ENCODE assay signal across 8 cellular contexts in genomic region chr19:49488046-49488862, GRCh38. TPM values are rescaled to one million over a fixed set of nuclear protein-coding genes. Genes with fewer than 3 reads are reported as not detected.
DNase-seq lines count a peak whose midpoint lies in the region; ATAC-seq and TF ChIP-seq lines count a peak whose summit lies in the region.

No MANE protein-coding gene starts in this region.

- peaks cover 32% of the 10 kb centered on the region for H3K4me1 Mint-ChIP-seq in activated naive CD4-positive, alpha-beta T cell treated with anti-CD3 and anti-CD28 coated beads for 36 hours (ENCODE audit: low read depth)
- peaks cover 35% of the 10 kb centered on the region for H3K4me1 Mint-ChIP-seq in activated naive CD8-positive, alpha-beta T cell (ENCODE audit: low read depth)

- peaks cover 0 to 34% (median 19%) of the 10 kb centered on the region in 4 donors for H3K36me3 ChIP-seq in transverse colon

- no peak for TF ChIP-seq POLR2A in transverse colon (IDR thresholded peaks at IDR 0.05)

- H3K9me3 ChIP-seq in transverse colon, result no peaks in the 10 kb centered on the region

- H3K4me3 Mint-ChIP-seq in activated naive CD4-positive, alpha-beta T cell treated with anti-CD3 and anti-CD28 coated beads for 36 hours, result peak overlapping the region; percentile 99
- peak overlapping the region; percentile 99 for H3K4me3 Mint-ChIP-seq in activated naive CD8-positive, alpha-beta T cell

- H3K27ac ChIP-seq in transverse colon, result peak overlapping the region; percentile 93 to 97 (median 94)

- no peak for DNase-seq in activated naive CD4-positive, alpha-beta T cell treated with anti-CD3 and anti-CD28 coated beads for 36 hours
- DNase-seq in activated naive CD4-positive, alpha-beta T cell (lab: John Stamatoyannopoulos, UW), result no peak
- DNase-seq in left colon, result peak in 1 of 2 donors; percentile 22
- DNase-seq in transverse colon, result no peak
- DNase-seq in GDM1 (lab: John Stamatoyannopoulos, UW), result no peak
- DNase-seq in NCI-H128 (lab: John Stamatoyannopoulos, UW; ENCODE audit: unreplicated experiment), result no peak

- intact Hi-C loops in activated naive CD4-positive, alpha-beta T cell treated with anti-CD3 and anti-CD28 coated beads for 36 hours (cut with micrococcal nuclease), result no loop called here
- intact Hi-C loops in left colon (cut with DNase I, micrococcal nuclease) (no loop called here), transverse colon (cut with DNase I; ENCODE audit: low total_unique reads) (no loop called here)

- H3K27me3 ChIP-seq in transverse colon, result no peaks in the 10 kb centered on the region

- ATAC-seq in left colon, result peak; percentile 5
- no peak for ATAC-seq in GM18867 (IDR thresholded peaks at IDR 0.05; ENCODE audit: unreplicated experiment)

- H3K27me3 Mint-ChIP-seq in activated naive CD4-positive, alpha-beta T cell treated with anti-CD3 and anti-CD28 coated beads for 36 hours (ENCODE audit: low read depth), result no peaks in the 10 kb centered on the region
- no peaks in the 10 kb centered on the region for H3K27me3 Mint-ChIP-seq in activated naive CD8-positive, alpha-beta T cell

- peak overlapping the region; percentile 95 for H3K27ac Mint-ChIP-seq in activated naive CD4-positive, alpha-beta T cell treated with anti-CD3 and anti-CD28 coated beads for 36 hours
- H3K27ac Mint-ChIP-seq in activated naive CD8-positive, alpha-beta T cell, result peak overlapping the region; percentile 100

- peaks cover 18 to 30% (median 24%) of the 10 kb centered on the region in 4 donors for H3K4me1 ChIP-seq in transverse colon

- TF ChIP-seq EP300 in transverse colon (IDR thresholded peaks at IDR 0.05; ENCODE audit: low read depth), result no peak

- WGBS in transverse colon (ENCODE audit: low coverage in 1 of 2), 2 donors, result 0 to 4% methylated on average over 4 to 26 of the region's 26 CpGs

- CTCF ChIA-PET in activated naive CD4-positive, alpha-beta T cell treated with anti-CD3 and anti-CD28 coated beads for 36 hours (lab: Charles Lee), result interaction anchor here (0.6 to 1.9 kb wide), 3 partner anchors 12 to 39 kb away, joined by 3 to 9 read pairs (median 5); partner anchors contain the start of gene RCN3

- no peak for TF ChIP-seq CTCF in transverse colon (IDR thresholded peaks at IDR 0.05)

- no peaks in the 10 kb centered on the region for H3K9me3 Mint-ChIP-seq in activated naive CD4-positive, alpha-beta T cell treated with anti-CD3 and anti-CD28 coated beads for 36 hours
- H3K9me3 Mint-ChIP-seq in activated naive CD8-positive, alpha-beta T cell (ENCODE audit: low read depth), result no peaks in the 10 kb centered on the region

- peaks cover 51% of the 10 kb centered on the region for H3K36me3 Mint-ChIP-seq in activated naive CD4-positive, alpha-beta T cell treated with anti-CD3 and anti-CD28 coated beads for 36 hours (ENCODE audit: low read depth)
- peaks cover 26% of the 10 kb centered on the region for H3K36me3 Mint-ChIP-seq in activated naive CD8-positive, alpha-beta T cell

- in situ Hi-C loops in transverse colon (cut with MboI; ENCODE audit: low pct_ligation_motif_present in 1 of 4, low pct_unique_long_range_greater_than_20kb in 1 of 4, low sequenced_read_pairs in 3 of 4), result loop anchor here in 1 of 4 donors (25.0 kb wide), 1 partner anchor 374 kb away; the partner anchor contains the start of genes PNKP and PTOV1

- peak overlapping the region; percentile 67 to 98 (median 92) for H3K4me3 ChIP-seq in transverse colon

RNA-seq across cellular contexts. Expression of gene RPL13A, which starts 0.8 kb away (rescaled TPM):
- 1,000 to 10,000 TPM; 4,441 to 4,607 TPM for total RNA-seq in activated naive CD4-positive, alpha-beta T cell treated with anti-CD3 and anti-CD28 coated beads for 36 hours
- total RNA-seq in left colon, result 1,000 to 10,000 TPM; 2,164 to 2,325 TPM
- total RNA-seq in transverse colon, result 1,000 to 10,000 TPM; 1,219 to 2,956 (median 2,884) TPM

RNA-seq across cellular contexts. Expression of gene RPS11, which starts 8.0 kb away (rescaled TPM):
- 1,000 to 10,000 TPM; 3,906 to 3,945 TPM for total RNA-seq in activated naive CD4-positive, alpha-beta T cell treated with anti-CD3 and anti-CD28 coated beads for 36 hours
- 1,000 to 10,000 TPM; 1,501 to 1,657 TPM for total RNA-seq in left colon
- total RNA-seq in transverse colon, result 1,000 to 10,000 TPM; 1,601 to 4,774 (median 2,823) TPM

RNA-seq across cellular contexts. Expression of gene FLT3LG, which starts 14.2 kb away (rescaled TPM):
- total RNA-seq in activated naive CD4-positive, alpha-beta T cell treated with anti-CD3 and anti-CD28 coated beads for 36 hours, result 10 to 100 TPM; 23.9 to 28.4 TPM
- total RNA-seq in left colon, result 1 to 10 TPM; 3.4 to 6.4 TPM
- total RNA-seq in transverse colon, result 1 to 10 TPM in 2 of 4 donors, under 1 TPM in 1, not detected in 1; 1.00 to 4.0 (median 3.2) TPM

RNA-seq across cellular contexts. Expression of gene FCGRT, which starts 24.2 kb away (rescaled TPM):
- total RNA-seq in activated naive CD4-positive, alpha-beta T cell treated with anti-CD3 and anti-CD28 coated beads for 36 hours, result 10 to 100 TPM; 15.7 to 17.1 TPM
- total RNA-seq in left colon, result 100 to 1,000 TPM; 411 to 508 TPM
- 100 to 1,000 TPM; 425 to 562 (median 519) TPM for total RNA-seq in transverse colon

RNA-seq across cellular contexts. Expression of gene ALDH16A1, which starts 35.2 kb away (rescaled TPM):
- 10 to 100 TPM; 43.4 to 46.8 TPM for total RNA-seq in activated naive CD4-positive, alpha-beta T cell treated with anti-CD3 and anti-CD28 coated beads for 36 hours
- total RNA-seq in left colon, result 10 to 100 TPM; 24.9 to 31.5 TPM
- total RNA-seq in transverse colon, result 100 to 1,000 TPM in 1 of 4 donors, 10 to 100 TPM in 3; 24.3 to 465 (median 43.1) TPM
